In the genomic region with DNA sequence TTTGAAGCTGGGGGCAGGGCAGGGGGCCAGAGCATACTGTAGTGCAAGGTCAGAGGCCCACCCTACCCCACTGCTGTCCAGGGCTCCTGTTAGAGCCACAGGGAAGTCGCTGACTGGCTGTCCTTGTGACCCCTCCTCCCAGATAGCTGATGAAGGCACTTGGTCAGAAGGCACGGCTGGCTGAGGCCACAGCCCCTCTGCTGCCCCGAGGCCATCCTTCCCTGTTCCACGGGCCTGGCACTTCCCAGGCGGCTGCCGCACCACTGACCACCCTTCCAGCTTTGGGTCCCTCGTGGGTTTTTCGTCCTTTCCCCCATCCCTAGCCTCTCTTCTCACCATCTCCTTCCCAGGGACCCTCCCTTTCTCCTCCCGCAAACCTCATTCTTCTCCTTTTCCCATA, we compare ENCODE assay signal across 30 cellular contexts. TPM values are rescaled to one million over a fixed set of nuclear protein-coding genes. Genes with fewer than 3 reads are reported as not detected.
"Had no signal": no experiment of that assay in that cellular context is flagged by ENCODE, and none has a peak within 500 bp of the region (broad histone marks: within the 10 kb centered on the region; RNA-seq: fewer than 3 reads in every experiment).

No MANE protein-coding gene starts in this region.

- H3K9ac ChIP-seq: parathyroid adenoma had no signal

- H3K27ac ChIP-seq: ovary, parathyroid adenoma, psoas muscle, skin epidermis, stomach, thoracic aorta, thyroid gland, tibial nerve, upper lobe of right lung, uterus had no signal

- ATAC-seq: naive thymus-derived CD8-positive, alpha-beta T cell; natural killer cell treated with Interleukin-12 subunit alpha and Interleukin-12 subunit beta and Interleukin-15 and Interleukin-18, amount 100 ng/mL, for 72 hours; psoas muscle; right cardiac atrium; stimulated activated effector memory CD8-positive, alpha-beta T cell treated with anti-CD3 and anti-CD28 coated beads, Interleukin-12 subunit alpha, Interleukin-12 subunit beta, amount 100 ng/mL, for 72 hours; stimulated activated naive B cell treated with anti-CD40 and anti-IgM and Interleukin-4, amounts not matched to agents 10 μg/mL and 1 μg/mL and 100 μg/mL, for 72 hours had no signal

- H3K4me1 Mint-ChIP-seq: naive B cell; stimulated activated naive B cell treated with anti-CD40 and anti-IgM and Interleukin-4, amounts not matched to agents 10 μg/mL and 1 μg/mL and 100 μg/mL, for 72 hours had no signal

- DNase-seq: naive B cell; naive thymus-derived CD8-positive, alpha-beta T cell; nephron progenitor cell; occipital lobe; ovary; psoas muscle; right cardiac atrium; stimulated activated CD4-positive, alpha-beta T cell treated with anti-CD3 and anti-CD28 coated beads, Interleukin-15, amount 100 ng/mL, for 24 hours; stimulated activated CD4-positive, alpha-beta T cell treated with anti-CD3 and anti-CD28 coated beads, Interleukin-2, amount 100 ng/mL, for 24 hours; stimulated activated CD4-positive, alpha-beta T cell treated with anti-CD3 and anti-CD28 coated beads, Interleukin-2, amount 100 ng/mL, for 48 hours; stimulated activated CD4-positive, alpha-beta T cell treated with anti-CD3 and anti-CD28 coated beads, Interleukin-4, amount 100 ng/mL, for 24 hours; stimulated activated naive B cell treated with anti-CD40 and anti-IgM and Interleukin-4, amounts not matched to agents 10 μg/mL and 1 μg/mL and 100 μg/mL, for 72 hours; stimulated activated naive CD4-positive, alpha-beta T cell treated with Interleukin-2 at 50 U/mL for 16 hours; stomach; thyroid gland; upper lobe of right lung; uterus had no signal

- H3K9me3 ChIP-seq: psoas muscle, thoracic aorta, thyroid gland, upper lobe of right lung, uterus had no signal

- H3K4me3 Mint-ChIP-seq: naive B cell; naive thymus-derived CD8-positive, alpha-beta T cell; natural killer cell treated with Interleukin-12 subunit alpha and Interleukin-12 subunit beta and Interleukin-15 and Interleukin-18, amount 100 ng/mL, for 72 hours; nephron progenitor cell; neural crest cell; stimulated activated effector memory CD8-positive, alpha-beta T cell treated with anti-CD3 and anti-CD28 coated beads, Interleukin-12 subunit alpha, Interleukin-12 subunit beta, amount 100 ng/mL, for 72 hours; stimulated activated naive B cell treated with anti-CD40 and anti-IgM and Interleukin-4, amounts not matched to agents 10 μg/mL and 1 μg/mL and 100 μg/mL, for 72 hours; stimulated activated naive CD8-positive, alpha-beta T cell treated with anti-CD3 and anti-CD28 coated beads, Interleukin-15, Interleukin-2, amounts not matched to agents 100 ng/mL and 50 ng/mL, for 24 hours; type B pancreatic cell had no signal

- H3K4me3 ChIP-seq: ovary, psoas muscle, skin epidermis, stomach, thoracic aorta, thyroid gland, tibial nerve, upper lobe of right lung, uterus had no signal

- H3K36me3 ChIP-seq: ovary, stomach, thoracic aorta, thyroid gland, tibial nerve, upper lobe of right lung, uterus had no signal

- H2AFZ ChIP-seq: parathyroid adenoma had no signal

- H3K79me2 ChIP-seq: parathyroid adenoma had no signal

- H3K27me3 ChIP-seq: ovary, thyroid gland, tibial nerve, uterus had no signal

- H3K36me3 Mint-ChIP-seq: natural killer cell treated with Interleukin-12 subunit alpha and Interleukin-12 subunit beta and Interleukin-15 and Interleukin-18, amount 100 ng/mL, for 72 hours; stimulated activated effector memory CD8-positive, alpha-beta T cell treated with anti-CD3 and anti-CD28 coated beads, Interleukin-12 subunit alpha, Interleukin-12 subunit beta, amount 100 ng/mL, for 72 hours; type B pancreatic cell had no signal

- H3K9me3 Mint-ChIP-seq: natural killer cell treated with Interleukin-12 subunit alpha and Interleukin-12 subunit beta and Interleukin-15 and Interleukin-18, amount 100 ng/mL, for 72 hours; neural crest cell; stimulated activated effector memory CD8-positive, alpha-beta T cell treated with anti-CD3 and anti-CD28 coated beads, Interleukin-12 subunit alpha, Interleukin-12 subunit beta, amount 100 ng/mL, for 72 hours had no signal

- H3K27ac Mint-ChIP-seq: naive B cell; natural killer cell treated with Interleukin-12 subunit alpha and Interleukin-12 subunit beta and Interleukin-15 and Interleukin-18, amount 100 ng/mL, for 72 hours; nephron progenitor cell; progenitor cell of endocrine pancreas; stimulated activated effector memory CD8-positive, alpha-beta T cell treated with anti-CD3 and anti-CD28 coated beads, Interleukin-12 subunit alpha, Interleukin-12 subunit beta, amount 100 ng/mL, for 72 hours; stimulated activated naive B cell treated with anti-CD40 and anti-IgM and Interleukin-4, amounts not matched to agents 10 μg/mL and 1 μg/mL and 100 μg/mL, for 72 hours; stimulated activated naive CD8-positive, alpha-beta T cell treated with anti-CD3 and anti-CD28 coated beads, Interleukin-15, Interleukin-2, amounts not matched to agents 100 ng/mL and 50 ng/mL, for 24 hours; type B pancreatic cell had no signal

- H3K4me1 ChIP-seq: parathyroid adenoma, psoas muscle, stomach, thyroid gland, upper lobe of right lung, uterus had no signal

RNA-seq across cellular contexts. Expression of gene EMILIN3, which starts 9.2 kb away (rescaled TPM):
- total RNA-seq: naive thymus-derived CD8-positive, alpha-beta T cell; natural killer cell treated with Interleukin-12 subunit alpha and Interleukin-12 subunit beta and Interleukin-15 and Interleukin-18, amount 100 ng/mL, for 72 hours; osteoblast; renal cortical epithelial cell; subcutaneous adipose tissue; upper lobe of right lung had no signal
